ENCODE assay signal across 1 cellular context in the genomic region with DNA sequence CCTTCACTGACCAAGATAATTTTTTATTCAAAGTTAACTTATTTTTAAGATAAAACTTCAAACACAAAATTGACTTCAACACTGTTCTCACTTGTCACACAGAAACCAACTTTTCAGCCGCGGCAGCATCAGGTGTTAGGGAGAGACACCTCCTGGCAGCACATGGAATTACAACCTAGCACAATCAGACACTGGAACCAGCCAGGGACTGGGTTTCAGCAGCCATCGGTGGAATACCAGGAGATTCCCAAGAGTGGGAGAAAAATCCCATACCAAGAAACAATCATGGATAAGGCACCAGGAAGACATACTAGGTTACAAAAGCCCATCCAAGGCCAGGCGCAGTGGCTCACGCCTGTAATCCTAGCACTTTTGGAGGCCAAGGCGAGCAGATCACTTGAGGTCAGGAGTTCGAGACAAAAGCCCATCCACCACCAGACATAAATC.
TF ChIP-seq lines count a peak whose summit lies in the region.

No MANE protein-coding gene starts in this region.

TF ChIP-seq in HepG2, 621 proteins besides CTCF, POLR2A, EP300 and RAD21 (continued from another document and continues in another):
- TF ChIP-seq, protein P1, sequence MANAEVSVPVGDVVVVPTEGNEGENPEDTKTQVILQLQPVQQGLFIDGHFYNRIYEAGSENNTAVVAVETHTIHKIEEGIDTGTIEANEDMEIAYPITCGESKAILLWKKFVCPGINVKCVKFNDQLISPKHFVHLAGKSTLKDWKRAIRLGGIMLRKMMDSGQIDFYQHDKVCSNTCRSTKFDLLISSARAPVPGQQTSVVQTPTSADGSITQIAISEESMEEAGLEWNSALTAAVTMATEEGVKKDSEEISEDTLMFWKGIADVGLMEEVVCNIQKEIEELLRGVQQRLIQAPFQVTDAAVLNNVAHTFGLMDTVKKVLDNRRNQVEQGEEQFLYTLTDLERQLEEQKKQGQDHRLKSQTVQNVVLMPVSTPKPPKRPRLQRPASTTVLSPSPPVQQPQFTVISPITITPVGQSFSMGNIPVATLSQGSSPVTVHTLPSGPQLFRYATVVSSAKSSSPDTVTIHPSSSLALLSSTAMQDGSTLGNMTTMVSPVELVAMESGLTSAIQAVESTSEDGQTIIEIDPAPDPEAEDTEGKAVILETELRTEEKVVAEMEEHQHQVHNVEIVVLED (CRISPR knock-in tag; IDR thresholded peaks at IDR 0.05; ENCODE audit: borderline replicate concordance) = 0 out of 2 replicates have a peak, but pooled peaks have one; percentile 47
- TF ChIP-seq, protein P2, sequence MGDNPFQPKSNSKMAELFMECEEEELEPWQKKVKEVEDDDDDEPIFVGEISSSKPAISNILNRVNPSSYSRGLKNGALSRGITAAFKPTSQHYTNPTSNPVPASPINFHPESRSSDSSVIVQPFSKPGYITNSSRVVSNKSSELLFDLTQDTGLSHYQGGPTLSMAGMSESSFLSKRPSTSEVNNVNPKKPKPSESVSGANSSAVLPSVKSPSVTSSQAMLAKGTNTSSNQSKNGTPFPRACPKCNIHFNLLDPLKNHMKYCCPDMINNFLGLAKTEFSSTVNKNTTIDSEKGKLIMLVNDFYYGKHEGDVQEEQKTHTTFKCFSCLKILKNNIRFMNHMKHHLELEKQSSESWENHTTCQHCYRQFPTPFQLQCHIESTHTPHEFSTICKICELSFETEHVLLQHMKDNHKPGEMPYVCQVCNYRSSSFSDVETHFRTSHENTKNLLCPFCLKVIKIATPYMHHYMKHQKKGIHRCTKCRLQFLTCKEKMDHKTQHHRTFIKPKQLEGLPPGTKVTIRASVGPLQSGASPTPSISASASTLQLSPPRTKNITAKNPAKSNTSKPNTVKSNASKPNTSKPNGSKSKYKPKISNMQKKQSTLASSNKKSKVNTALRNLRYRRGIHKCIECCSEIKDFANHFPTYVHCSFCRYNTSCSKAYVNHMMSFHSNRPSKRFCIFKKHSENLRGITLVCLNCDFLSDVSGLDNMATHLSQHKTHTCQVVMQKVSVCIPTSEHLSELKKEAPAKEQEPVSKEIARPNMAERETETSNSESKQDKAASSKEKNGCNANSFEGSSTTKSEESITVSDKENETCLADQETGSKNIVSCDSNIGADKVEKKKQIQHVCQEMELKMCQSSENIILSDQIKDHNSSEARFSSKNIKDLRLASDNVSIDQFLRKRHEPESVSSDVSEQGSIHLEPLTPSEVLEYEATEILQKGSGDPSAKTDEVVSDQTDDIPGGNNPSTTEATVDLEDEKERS (CRISPR knock-in tag; IDR thresholded peaks at IDR 0.05) = no peak
- no peak for TF ChIP-seq SRSF1 (optimal IDR thresholded peaks at IDR 0.05; ENCODE audit: low read depth, low read length)
- no peak for TF ChIP-seq ZNF432 (CRISPR knock-in tag; IDR thresholded peaks at IDR 0.05; ENCODE audit: borderline replicate concordance)
- TF ChIP-seq SP4 (CRISPR knock-in tag; IDR thresholded peaks at IDR 0.05) = no peak
- no peak for TF ChIP-seq TCF12 (IDR thresholded peaks at IDR 0.05)
- no peak for TF ChIP-seq TCF12 (CRISPR knock-in tag; IDR thresholded peaks at IDR 0.05)
- 0 out of 2 replicates have a peak, but pooled peaks have one; percentile 11 for TF ChIP-seq BHLHE40 (IDR thresholded peaks at IDR 0.05; ENCODE audit: low read length)
- TF ChIP-seq YEATS2 (CRISPR knock-in tag; IDR thresholded peaks at IDR 0.05; ENCODE audit: borderline replicate concordance) = peak; percentile 45; the same call in 1 of the 2 replicates
- TF ChIP-seq, protein P3, sequence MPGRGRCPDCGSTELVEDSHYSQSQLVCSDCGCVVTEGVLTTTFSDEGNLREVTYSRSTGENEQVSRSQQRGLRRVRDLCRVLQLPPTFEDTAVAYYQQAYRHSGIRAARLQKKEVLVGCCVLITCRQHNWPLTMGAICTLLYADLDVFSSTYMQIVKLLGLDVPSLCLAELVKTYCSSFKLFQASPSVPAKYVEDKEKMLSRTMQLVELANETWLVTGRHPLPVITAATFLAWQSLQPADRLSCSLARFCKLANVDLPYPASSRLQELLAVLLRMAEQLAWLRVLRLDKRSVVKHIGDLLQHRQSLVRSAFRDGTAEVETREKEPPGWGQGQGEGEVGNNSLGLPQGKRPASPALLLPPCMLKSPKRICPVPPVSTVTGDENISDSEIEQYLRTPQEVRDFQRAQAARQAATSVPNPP (CRISPR knock-in tag; IDR thresholded peaks at IDR 0.05) = no peak
- peak; percentile 39; the same call in 1 of the 2 replicates for TF ChIP-seq ZSCAN21 (CRISPR knock-in tag; IDR thresholded peaks at IDR 0.05; ENCODE audit: borderline replicate concordance)
- TF ChIP-seq LCORL (IDR thresholded peaks at IDR 0.05) = no peak
- TF ChIP-seq LCORL (CRISPR knock-in tag; IDR thresholded peaks at IDR 0.05) = peak; percentile 60; the same call in 1 of the 2 replicates
- no peak for TF ChIP-seq RBFOX2 (IDR thresholded peaks at IDR 0.05; ENCODE audit: low read depth, low read length)
- no peak for TF ChIP-seq ZNF333 (CRISPR knock-in tag; IDR thresholded peaks at IDR 0.05; ENCODE audit: borderline replicate concordance)
- peak; percentile 43; the same call in 1 of the 2 replicates for TF ChIP-seq HOXA3 (CRISPR knock-in tag; IDR thresholded peaks at IDR 0.05)
- no peak for TF ChIP-seq MAF1 (CRISPR knock-in tag; IDR thresholded peaks at IDR 0.05; ENCODE audit: borderline replicate concordance)
- TF ChIP-seq RARA (CRISPR knock-in tag; IDR thresholded peaks at IDR 0.05) = peak; percentile 43; the same call in 1 of the 2 replicates
- TF ChIP-seq NR2F1 (CRISPR knock-in tag; IDR thresholded peaks at IDR 0.05) = 0 out of 4 replicates have a peak, but pooled peaks of 1 of the 2 experiments have one; percentile 15
- TF ChIP-seq, protein P4, sequence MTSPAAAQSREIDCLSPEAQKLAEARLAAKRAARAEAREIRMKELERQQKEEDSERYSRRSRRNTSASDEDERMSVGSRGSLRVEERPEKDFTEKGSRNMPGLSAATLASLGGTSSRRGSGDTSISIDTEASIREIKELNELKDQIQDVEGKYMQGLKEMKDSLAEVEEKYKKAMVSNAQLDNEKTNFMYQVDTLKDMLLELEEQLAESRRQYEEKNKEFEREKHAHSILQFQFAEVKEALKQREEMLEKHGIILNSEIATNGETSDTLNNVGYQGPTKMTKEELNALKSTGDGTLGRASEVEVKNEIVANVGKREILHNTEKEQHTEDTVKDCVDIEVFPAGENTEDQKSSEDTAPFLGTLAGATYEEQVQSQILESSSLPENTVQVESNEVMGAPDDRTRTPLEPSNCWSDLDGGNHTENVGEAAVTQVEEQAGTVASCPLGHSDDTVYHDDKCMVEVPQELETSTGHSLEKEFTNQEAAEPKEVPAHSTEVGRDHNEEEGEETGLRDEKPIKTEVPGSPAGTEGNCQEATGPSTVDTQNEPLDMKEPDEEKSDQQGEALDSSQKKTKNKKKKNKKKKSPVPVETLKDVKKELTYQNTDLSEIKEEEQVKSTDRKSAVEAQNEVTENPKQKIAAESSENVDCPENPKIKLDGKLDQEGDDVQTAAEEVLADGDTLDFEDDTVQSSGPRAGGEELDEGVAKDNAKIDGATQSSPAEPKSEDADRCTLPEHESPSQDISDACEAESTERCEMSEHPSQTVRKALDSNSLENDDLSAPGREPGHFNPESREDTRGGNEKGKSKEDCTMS (CRISPR knock-in tag; conservative IDR thresholded peaks at IDR 0.05) = no peak
- no peak for TF ChIP-seq ZNF557 (CRISPR knock-in tag; IDR thresholded peaks at IDR 0.05)
- TF ChIP-seq, protein P5, sequence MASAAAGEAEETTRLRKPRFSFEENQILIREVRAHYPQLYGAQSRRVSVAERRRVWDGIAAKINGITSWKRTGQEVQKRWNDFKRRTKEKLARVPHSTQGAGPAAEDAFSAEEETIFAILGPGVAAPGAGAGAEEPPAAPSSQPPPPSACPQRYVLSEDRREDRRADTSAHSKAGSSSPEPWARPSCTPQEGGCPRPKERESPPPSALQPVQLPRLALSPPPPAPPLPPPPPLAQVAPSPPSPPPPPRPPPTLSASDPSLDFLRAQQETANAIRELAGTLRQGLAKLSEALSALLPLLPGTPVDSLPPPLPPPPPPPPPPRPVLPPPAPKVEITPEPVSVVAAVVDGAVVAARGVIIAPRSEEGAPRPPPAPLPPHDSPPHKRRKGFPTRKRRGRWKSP (CRISPR knock-in tag; IDR thresholded peaks at IDR 0.05) = 0 out of 2 replicates have a peak, but pooled peaks have one; percentile 17
- TF ChIP-seq, protein P6, sequence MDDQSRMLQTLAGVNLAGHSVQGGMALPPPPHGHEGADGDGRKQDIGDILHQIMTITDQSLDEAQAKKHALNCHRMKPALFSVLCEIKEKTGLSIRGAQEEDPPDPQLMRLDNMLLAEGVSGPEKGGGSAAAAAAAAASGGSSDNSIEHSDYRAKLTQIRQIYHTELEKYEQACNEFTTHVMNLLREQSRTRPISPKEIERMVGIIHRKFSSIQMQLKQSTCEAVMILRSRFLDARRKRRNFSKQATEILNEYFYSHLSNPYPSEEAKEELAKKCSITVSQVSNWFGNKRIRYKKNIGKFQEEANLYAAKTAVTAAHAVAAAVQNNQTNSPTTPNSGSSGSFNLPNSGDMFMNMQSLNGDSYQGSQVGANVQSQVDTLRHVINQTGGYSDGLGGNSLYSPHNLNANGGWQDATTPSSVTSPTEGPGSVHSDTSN (CRISPR knock-in tag; IDR thresholded peaks at IDR 0.05; ENCODE audit: borderline replicate concordance) = no peak
- TF ChIP-seq ZNF343 (CRISPR knock-in tag; IDR thresholded peaks at IDR 0.05) = no peak
- TF ChIP-seq TBL1XR1 (IDR thresholded peaks at IDR 0.05; ENCODE audit: borderline replicate concordance, low read length, partially characterized antibody) = peak; percentile 20
- TF ChIP-seq NFKBIZ (CRISPR knock-in tag; IDR thresholded peaks at IDR 0.05) = 0 out of 2 replicates have a peak, but pooled peaks have one; percentile 23
- TF ChIP-seq ATF7 (IDR thresholded peaks at IDR 0.05) = no peak
- TF ChIP-seq ATF7 (CRISPR knock-in tag; IDR thresholded peaks at IDR 0.05) = no peak
- peak; percentile 74 for TF ChIP-seq ZNF124 (CRISPR knock-in tag; IDR thresholded peaks at IDR 0.05)
- no peak for TF ChIP-seq DNMT3B (CRISPR knock-in tag; conservative IDR thresholded peaks at IDR 0.05)
- TF ChIP-seq ZNF629 (CRISPR knock-in tag; conservative IDR thresholded peaks at IDR 0.05) = no peak
- TF ChIP-seq ZNF549 (CRISPR knock-in tag; IDR thresholded peaks at IDR 0.05) = no peak
- TF ChIP-seq CBX5 (CRISPR knock-in tag; IDR thresholded peaks at IDR 0.05; ENCODE audit: borderline replicate concordance) = peak; percentile 82; the same call in 1 of the 2 replicates
- TF ChIP-seq ELF3 (CRISPR knock-in tag; IDR thresholded peaks at IDR 0.05) = peak; percentile 66; the same call in 1 of the 2 replicates
- 0 out of 2 replicates have a peak, but pooled peaks have one; percentile 44 for TF ChIP-seq SALL2 (CRISPR knock-in tag; IDR thresholded peaks at IDR 0.05)
- peak; percentile 26; the same call in 1 of the 2 replicates for TF ChIP-seq ETV5 (CRISPR knock-in tag; IDR thresholded peaks at IDR 0.05; ENCODE audit: borderline replicate concordance)
- TF ChIP-seq XRCC5 (optimal IDR thresholded peaks at IDR 0.05; ENCODE audit: low read length) = peak; percentile 34
- peak; percentile 21; the same call in 1 of the 2 replicates for TF ChIP-seq HMG20A (CRISPR knock-in tag; IDR thresholded peaks at IDR 0.05; ENCODE audit: borderline replicate concordance)
- peak; percentile 52 for TF ChIP-seq TBX2 (CRISPR knock-in tag; IDR thresholded peaks at IDR 0.05; ENCODE audit: borderline replicate concordance)
- no peak for TF ChIP-seq NCOA1 (CRISPR knock-in tag; IDR thresholded peaks at IDR 0.05)
- TF ChIP-seq, protein P7, sequence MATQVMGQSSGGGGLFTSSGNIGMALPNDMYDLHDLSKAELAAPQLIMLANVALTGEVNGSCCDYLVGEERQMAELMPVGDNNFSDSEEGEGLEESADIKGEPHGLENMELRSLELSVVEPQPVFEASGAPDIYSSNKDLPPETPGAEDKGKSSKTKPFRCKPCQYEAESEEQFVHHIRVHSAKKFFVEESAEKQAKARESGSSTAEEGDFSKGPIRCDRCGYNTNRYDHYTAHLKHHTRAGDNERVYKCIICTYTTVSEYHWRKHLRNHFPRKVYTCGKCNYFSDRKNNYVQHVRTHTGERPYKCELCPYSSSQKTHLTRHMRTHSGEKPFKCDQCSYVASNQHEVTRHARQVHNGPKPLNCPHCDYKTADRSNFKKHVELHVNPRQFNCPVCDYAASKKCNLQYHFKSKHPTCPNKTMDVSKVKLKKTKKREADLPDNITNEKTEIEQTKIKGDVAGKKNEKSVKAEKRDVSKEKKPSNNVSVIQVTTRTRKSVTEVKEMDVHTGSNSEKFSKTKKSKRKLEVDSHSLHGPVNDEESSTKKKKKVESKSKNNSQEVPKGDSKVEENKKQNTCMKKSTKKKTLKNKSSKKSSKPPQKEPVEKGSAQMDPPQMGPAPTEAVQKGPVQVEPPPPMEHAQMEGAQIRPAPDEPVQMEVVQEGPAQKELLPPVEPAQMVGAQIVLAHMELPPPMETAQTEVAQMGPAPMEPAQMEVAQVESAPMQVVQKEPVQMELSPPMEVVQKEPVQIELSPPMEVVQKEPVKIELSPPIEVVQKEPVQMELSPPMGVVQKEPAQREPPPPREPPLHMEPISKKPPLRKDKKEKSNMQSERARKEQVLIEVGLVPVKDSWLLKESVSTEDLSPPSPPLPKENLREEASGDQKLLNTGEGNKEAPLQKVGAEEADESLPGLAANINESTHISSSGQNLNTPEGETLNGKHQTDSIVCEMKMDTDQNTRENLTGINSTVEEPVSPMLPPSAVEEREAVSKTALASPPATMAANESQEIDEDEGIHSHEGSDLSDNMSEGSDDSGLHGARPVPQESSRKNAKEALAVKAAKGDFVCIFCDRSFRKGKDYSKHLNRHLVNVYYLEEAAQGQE (IDR thresholded peaks at IDR 0.05; ENCODE audit: borderline replicate concordance in 1 of 2, low read depth in 1 of 2, low read length in 2 of 2) = no peak
- TF ChIP-seq, protein P8, sequence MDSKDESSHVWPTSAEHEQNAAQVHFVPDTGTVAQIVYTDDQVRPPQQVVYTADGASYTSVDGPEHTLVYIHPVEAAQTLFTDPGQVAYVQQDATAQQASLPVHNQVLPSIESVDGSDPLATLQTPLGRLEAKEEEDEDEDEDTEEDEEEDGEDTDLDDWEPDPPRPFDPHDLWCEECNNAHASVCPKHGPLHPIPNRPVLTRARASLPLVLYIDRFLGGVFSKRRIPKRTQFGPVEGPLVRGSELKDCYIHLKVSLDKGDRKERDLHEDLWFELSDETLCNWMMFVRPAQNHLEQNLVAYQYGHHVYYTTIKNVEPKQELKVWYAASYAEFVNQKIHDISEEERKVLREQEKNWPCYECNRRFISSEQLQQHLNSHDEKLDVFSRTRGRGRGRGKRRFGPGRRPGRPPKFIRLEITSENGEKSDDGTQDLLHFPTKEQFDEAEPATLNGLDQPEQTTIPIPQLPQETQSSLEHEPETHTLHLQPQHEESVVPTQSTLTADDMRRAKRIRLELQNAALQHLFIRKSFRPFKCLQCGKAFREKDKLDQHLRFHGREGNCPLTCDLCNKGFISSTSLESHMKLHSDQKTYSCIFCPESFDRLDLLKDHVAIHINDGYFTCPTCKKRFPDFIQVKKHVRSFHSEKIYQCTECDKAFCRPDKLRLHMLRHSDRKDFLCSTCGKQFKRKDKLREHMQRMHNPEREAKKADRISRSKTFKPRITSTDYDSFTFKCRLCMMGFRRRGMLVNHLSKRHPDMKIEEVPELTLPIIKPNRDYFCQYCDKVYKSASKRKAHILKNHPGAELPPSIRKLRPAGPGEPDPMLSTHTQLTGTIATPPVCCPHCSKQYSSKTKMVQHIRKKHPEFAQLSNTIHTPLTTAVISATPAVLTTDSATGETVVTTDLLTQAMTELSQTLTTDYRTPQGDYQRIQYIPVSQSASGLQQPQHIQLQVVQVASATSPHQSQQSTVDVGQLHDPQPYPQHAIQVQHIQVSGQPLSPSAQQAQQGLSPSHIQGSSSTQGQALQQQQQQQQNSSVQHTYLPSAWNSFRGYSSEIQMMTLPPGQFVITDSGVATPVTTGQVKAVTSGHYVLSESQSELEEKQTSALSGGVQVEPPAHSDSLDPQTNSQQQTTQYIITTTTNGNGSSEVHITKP (CRISPR knock-in tag; IDR thresholded peaks at IDR 0.05; ENCODE audit: low read depth) = 0 out of 2 replicates have a peak, but pooled peaks have one; percentile 26
- TF ChIP-seq REL (CRISPR knock-in tag; conservative IDR thresholded peaks at IDR 0.05) = 0 out of 2 replicates have a peak, but pooled peaks have one; percentile 52
- TF ChIP-seq KMT2B (CRISPR knock-in tag; IDR thresholded peaks at IDR 0.05) = no peak
- TF ChIP-seq CEBPG (CRISPR knock-in tag; IDR thresholded peaks at IDR 0.05) = no peak; the same call in 1 of the 2 replicates
